ENCODE assay signal across 27 cellular contexts in genomic region chr18:79794851-79795250, GRCh38. TPM values are rescaled to one million over a fixed set of nuclear protein-coding genes. Genes with fewer than 3 reads are reported as not detected.
"Had no signal": no experiment of that assay in that cellular context is flagged by ENCODE, and none has a peak within 500 bp of the region (broad histone marks: within the 10 kb centered on the region; RNA-seq: fewer than 3 reads in every experiment).

No MANE protein-coding gene starts in this region.

- ATAC-seq: activated T-cell treated with anti-CD3 and anti-CD28 coated beads, Interleukin-2, amount 50 U/mL, for 72 hours; foreskin keratinocyte; left ventricle myocardium superior; natural killer cell; stimulated activated naive CD8-positive, alpha-beta T cell treated with anti-CD3 and anti-CD28 coated beads, Interleukin-15, Interleukin-2, amounts not matched to agents 100 U/mL and 50 U/mL, for 24 hours had no signal

- H3K9me3 Mint-ChIP-seq: activated CD4-positive, alpha-beta memory T cell treated with anti-CD3 and anti-CD28 coated beads, Interleukin-2, amount 10 ng/mL, durations not matched to agents 7 days and 5 days; activated CD4-positive, alpha-beta T cell treated with anti-CD3 and anti-CD28 coated beads, Interleukin-2, amount 10 ng/mL, durations not matched to agents 24 days and 14 days; activated naive CD4-positive, alpha-beta T cell treated with anti-CD3 and anti-CD28 coated beads for 36 hours; activated naive CD8-positive, alpha-beta T cell treated with anti-CD3 and anti-CD28 coated beads, Interleukin-2, amount 10 ng/mL, durations not matched to agents 7 days and 5 days; activated T-cell treated with anti-CD3 and anti-CD28 coated beads, Interleukin-2, amount 50 U/mL, for 72 hours; dendritic cell treated with granulocyte-macrophage colony-stimulating factor and Interleukin-4, amounts not matched to agents 40 ng/mL and 50 ng/mL, for 4 days; natural killer cell had no signal

- H3K36me3 ChIP-seq: cardiac muscle cell, thyroid gland had no signal

- H3K4me1 ChIP-seq: foreskin keratinocyte had no signal

- H3K27ac ChIP-seq: cardiac muscle cell, foreskin keratinocyte, thyroid gland had no signal

- H3K4me3 ChIP-seq: cardiac muscle cell, thyroid gland had no signal

- H3K36me3 Mint-ChIP-seq: natural killer cell had no signal

- H3K9me3 ChIP-seq: thyroid gland had no signal

- DNase-seq: activated CD4-positive, alpha-beta memory T cell treated with anti-CD3 and anti-CD28 coated beads, Interleukin-2, amount 10 ng/mL, durations not matched to agents 7 days and 5 days; activated CD4-positive, alpha-beta T cell treated with anti-CD3 and anti-CD28 coated beads, Interleukin-2, amount 10 ng/mL, durations not matched to agents 24 days and 14 days; activated effector memory CD4-positive, alpha-beta T cell treated with Interleukin-2 at 50 U/mL for 16 hours; activated naive CD4-positive, alpha-beta T cell treated with anti-CD3 and anti-CD28 coated beads for 36 hours; activated naive CD8-positive, alpha-beta T cell treated with anti-CD3 and anti-CD28 coated beads, Interleukin-2, amount 10 ng/mL, durations not matched to agents 7 days and 5 days; activated T-cell treated with anti-CD3 and anti-CD28 coated beads, Interleukin-2, amount 50 U/mL, for 72 hours; amniotic stem cell; effector CD4-positive, alpha-beta T cell; foreskin keratinocyte; left ventricle myocardium superior; midbrain; natural killer cell; occipital lobe; retina; stimulated activated CD4-positive, alpha-beta T cell treated with anti-CD3 and anti-CD28 coated beads, Interleukin-12 subunit alpha, Interleukin-12 subunit beta, amount 100 ng/mL, for 4 hours; stimulated activated CD4-positive, alpha-beta T cell treated with anti-CD3 and anti-CD28 coated beads, Interleukin-4, amount 100 ng/mL, for 4 hours; stimulated activated naive CD8-positive, alpha-beta T cell treated with anti-CD3 and anti-CD28 coated beads, Interleukin-15, Interleukin-2, amounts not matched to agents 100 U/mL and 50 U/mL, for 24 hours; thyroid gland had no signal

- H3K4me3 Mint-ChIP-seq: activated CD4-positive, alpha-beta memory T cell treated with anti-CD3 and anti-CD28 coated beads, Interleukin-2, amount 10 ng/mL, durations not matched to agents 7 days and 5 days; activated CD4-positive, alpha-beta T cell treated with anti-CD3 and anti-CD28 coated beads, Interleukin-2, amount 10 ng/mL, durations not matched to agents 24 days and 14 days; activated naive CD4-positive, alpha-beta T cell treated with anti-CD3 and anti-CD28 coated beads for 36 hours; activated naive CD8-positive, alpha-beta T cell treated with anti-CD3 and anti-CD28 coated beads, Interleukin-2, amount 10 ng/mL, durations not matched to agents 7 days and 5 days; activated T-cell treated with anti-CD3 and anti-CD28 coated beads, Interleukin-2, amount 50 U/mL, for 72 hours; dendritic cell treated with granulocyte-macrophage colony-stimulating factor and Interleukin-4, amounts not matched to agents 40 ng/mL and 50 ng/mL, for 4 days; natural killer cell had no signal

- H3K27ac Mint-ChIP-seq: activated CD4-positive, alpha-beta memory T cell treated with anti-CD3 and anti-CD28 coated beads, Interleukin-2, amount 10 ng/mL, durations not matched to agents 7 days and 5 days; activated CD4-positive, alpha-beta T cell treated with anti-CD3 and anti-CD28 coated beads, Interleukin-2, amount 10 ng/mL, durations not matched to agents 24 days and 14 days; activated naive CD4-positive, alpha-beta T cell treated with anti-CD3 and anti-CD28 coated beads for 36 hours; activated naive CD8-positive, alpha-beta T cell treated with anti-CD3 and anti-CD28 coated beads, Interleukin-2, amount 10 ng/mL, durations not matched to agents 7 days and 5 days; activated T-cell treated with anti-CD3 and anti-CD28 coated beads, Interleukin-2, amount 50 U/mL, for 72 hours; dendritic cell treated with granulocyte-macrophage colony-stimulating factor and Interleukin-4, amounts not matched to agents 40 ng/mL and 50 ng/mL, for 4 days; natural killer cell had no signal

- FAIRE-seq: endometrium had no signal

RNA-seq across cellular contexts. Expression of gene KCNG2, which starts 2.9 kb away (rescaled TPM):
- total RNA-seq: activated CD4-positive, alpha-beta memory T cell treated with anti-CD3 and anti-CD28 coated beads, Interleukin-2, amount 10 ng/mL, durations not matched to agents 7 days and 5 days; activated CD4-positive, alpha-beta T cell treated with anti-CD3 and anti-CD28 coated beads, Interleukin-2, amount 10 ng/mL, durations not matched to agents 24 days and 14 days; activated naive CD4-positive, alpha-beta T cell treated with anti-CD3 and anti-CD28 coated beads for 36 hours; activated naive CD8-positive, alpha-beta T cell treated with anti-CD3 and anti-CD28 coated beads, Interleukin-2, amount 10 ng/mL, durations not matched to agents 7 days and 5 days; activated T-cell treated with anti-CD3 and anti-CD28 coated beads, Interleukin-2, amount 50 U/mL, for 72 hours; cardiac muscle cell; epithelial cell of proximal tubule; foreskin keratinocyte; glomerular endothelial cell; kidney epithelial cell; left ventricle myocardium superior; natural killer cell; T-helper 2 cell treated with Interferon-gamma antibody and Interleukin-4, amounts not matched to agents 100 ng/mL and 5 ng/mL, for 36 hours; ureter had no signal
- polyA plus RNA-seq: foreskin keratinocyte, mammary epithelial cell had no signal
